Comparison of ENCODE assay signal across 8 cellular contexts in genomic region chr3:10759495-10759894, GRCh38. TPM values are rescaled to one million over a fixed set of nuclear protein-coding genes. Genes with fewer than 3 reads are reported as not detected.
"Had no signal": no experiment of that assay in that cellular context is flagged by ENCODE, and none has a peak within 500 bp of the region (broad histone marks: within the 10 kb centered on the region; RNA-seq: fewer than 3 reads in every experiment).

No MANE protein-coding gene starts in this region.

- H3K27ac ChIP-seq: GM23248 had no signal

- H3K4me3 ChIP-seq: GM23248, HAP-1 had no signal

- DNase-seq: GM23248, GOT3, H7, KG1 had no signal

- H3K9ac ChIP-seq: GM23248 had no signal

- H3K36me3 ChIP-seq: HAP-1 had no signal

- H2AFZ ChIP-seq: GM23248 had no signal

- H3K4me1 ChIP-seq: HAP-1 had no signal

- H3K9me3 ChIP-seq: HAP-1 had no signal

- FAIRE-seq: HTR-8/SVneo had no signal

RNA-seq across cellular contexts. Expression of gene SLC6A11, which starts 56.5 kb away (rescaled TPM):
- total RNA-seq: GM23248, HT-29 had no signal
- polyA plus RNA-seq: GM23248, IgD-negative memory B cell had no signal
